Comparison of ENCODE assay signal across 8 cellular contexts in the genomic region with DNA sequence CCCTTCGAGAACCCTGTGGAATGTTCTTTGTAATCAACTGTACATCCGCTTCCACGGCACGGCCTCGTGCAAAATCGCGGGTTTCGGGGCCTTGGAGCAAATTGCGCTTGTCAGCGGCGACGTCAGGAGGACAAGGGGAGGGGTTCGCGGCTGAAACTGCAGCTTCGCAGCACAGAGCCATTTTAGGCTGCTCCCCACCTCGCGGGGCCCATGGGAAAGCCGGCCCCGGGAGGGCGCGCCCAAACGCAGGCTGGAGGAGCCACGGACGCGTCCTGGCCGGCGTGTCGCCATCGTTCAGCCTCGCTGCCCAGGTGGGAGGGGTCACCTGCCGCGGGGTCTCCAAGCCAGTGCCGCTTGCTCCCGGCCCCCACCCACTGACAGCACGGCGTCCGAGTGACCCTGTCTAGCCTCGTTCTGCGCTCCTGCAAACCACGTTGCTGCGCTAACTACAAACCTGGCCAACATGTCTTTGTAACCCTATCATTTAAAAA. TPM values are rescaled to one million over a fixed set of nuclear protein-coding genes. Genes with fewer than 3 reads are reported as not detected.
DNase-seq lines count a peak whose midpoint lies in the region; ATAC-seq and TF ChIP-seq lines count a peak whose summit lies in the region.

No MANE protein-coding gene starts in this region.

- H2AK5ac ChIP-seq in neuronal stem cell (ENCODE audit: low read depth, low read length): peak overlapping the region; percentile 96

- H3F3A ChIP-seq in DOHH2 (ENCODE audit: control insufficient read depth, insufficient read depth): peaks cover 5% of the 10 kb centered on the region; the same call in 1 of the 2 replicates

- no CpG with 5 or more reads among the region's 41 CpGs for WGBS in neuronal stem cell (ENCODE audit: extremely low coverage in 2 of 2, insufficient read length in 2 of 2, insufficient replicate concordance in 1 of 2), 2 donors

- peak overlapping the region; percentile 89 for H3K4ac ChIP-seq in neuronal stem cell (ENCODE audit: low read length)

- H2AFZ ChIP-seq in neuronal stem cell (ENCODE audit: low read length): peak overlapping the region; percentile 96

- peak overlapping the region; percentile 84 for H3K9ac ChIP-seq in neuronal stem cell (ENCODE audit: low read depth, low read length, poor library complexity)

- H3K27me3 ChIP-seq in DOHH2 (ENCODE audit: control insufficient read depth, low read length) (peaks cover 26% of the 10 kb centered on the region), foreskin keratinocyte (peaks cover 49% of the 10 kb centered on the region), neuronal stem cell (ENCODE audit: control insufficient read depth in 3 of 3, insufficient read depth in 3 of 3, low read depth in 1 of 3, low read length in 3 of 3) (peaks cover 19 to 56% (median 46%) of the 10 kb centered on the region in 3 experiments)

- no peak overlapping the region for H4K91ac ChIP-seq in neuronal stem cell (ENCODE audit: low read depth, low read length, poor library complexity)

- H3K4me3 Mint-ChIP-seq in activated T-cell treated with anti-CD3 and anti-CD28 coated beads, Interleukin-2, amount 50 U/mL, for 72 hours: peak overlapping the region; percentile 97 to 100

- ATAC-seq in HG03103 (IDR thresholded peaks at IDR 0.05; ENCODE audit: low read depth, unreplicated experiment): peak; percentile 17
- ATAC-seq in activated T-cell treated with anti-CD3 and anti-CD28 coated beads, Interleukin-2, amount 50 U/mL, for 72 hours (replicated peaks in 1 of 2): peak in 1 of 2 donors; percentile 3
- ATAC-seq in foreskin keratinocyte: peak; percentile 4
- ATAC-seq in HG03520 (IDR thresholded peaks at IDR 0.05; ENCODE audit: unreplicated experiment): no peak

- H3K4me2 ChIP-seq in DOHH2 (ENCODE audit: low read length) (peak overlapping the region; percentile 100), neuronal stem cell (ENCODE audit: insufficient read depth, low read length, poor library complexity, severe bottlenecking) (peak overlapping the region; percentile 99)

- peaks cover 54% of the 10 kb centered on the region for H3K4me1 Mint-ChIP-seq in activated T-cell treated with anti-CD3 and anti-CD28 coated beads, Interleukin-2, amount 50 U/mL, for 72 hours (ENCODE audit: low read depth)

- H4K20me1 ChIP-seq in DOHH2 (ENCODE audit: control insufficient read depth, insufficient read depth, low read depth, low read length): 0 out of 2 replicates have a peak, but pooled peaks cover 4% of the 10 kb centered on the region

- peak overlapping the region; percentile 97 for H3K18ac ChIP-seq in neuronal stem cell (ENCODE audit: low read length)

- H3K9me2 ChIP-seq in DOHH2 (replicated peaks; ENCODE audit: control insufficient read depth, low read length): no peaks in the 10 kb centered on the region

- DNase-seq in activated T-cell treated with anti-CD3 and anti-CD28 coated beads, Interleukin-2, amount 50 U/mL, for 72 hours: peak; percentile 38 to 40
- DNase-seq in foreskin keratinocyte: peak in 1 of 2 donors; percentile 52
- no peak for DNase-seq in neuronal stem cell (ENCODE audit: low spot score)
- DNase-seq in foreskin melanocyte: no peak
- DNase-seq in NCI-H2171 (lab: John Stamatoyannopoulos, UW): no peak

- peak overlapping the region; percentile 98 for H3K14ac ChIP-seq in neuronal stem cell (ENCODE audit: low read length)

- peaks cover 5% of the 10 kb centered on the region for H3K79me1 ChIP-seq in neuronal stem cell (ENCODE audit: low read depth, low read length)

- H2BK12ac ChIP-seq in neuronal stem cell (ENCODE audit: low read length): peak overlapping the region; percentile 41

- H3K4me3 ChIP-seq in DOHH2 (ENCODE audit: low read length) (peak overlapping the region; percentile 93), neuronal stem cell (ENCODE audit: low read length in 2 of 2) (peak overlapping the region; percentile 56 to 84)

- TF ChIP-seq CTCF in DOHH2 (IDR thresholded peaks at IDR 0.05; ENCODE audit: low read depth, low read length, poor library complexity, severe bottlenecking): no peak
- no peak for TF ChIP-seq CTCF in foreskin keratinocyte (conservative IDR thresholded peaks at IDR 0.05)

- H2BK120ac ChIP-seq in neuronal stem cell (ENCODE audit: low read depth, low read length): no peak overlapping the region

- peaks cover 8% of the 10 kb centered on the region for H3K27me3 Mint-ChIP-seq in activated T-cell treated with anti-CD3 and anti-CD28 coated beads, Interleukin-2, amount 50 U/mL, for 72 hours (ENCODE audit: low read depth)

- H3K27ac Mint-ChIP-seq in activated T-cell treated with anti-CD3 and anti-CD28 coated beads, Interleukin-2, amount 50 U/mL, for 72 hours: no peak overlapping the region

- H3K9me3 Mint-ChIP-seq in activated T-cell treated with anti-CD3 and anti-CD28 coated beads, Interleukin-2, amount 50 U/mL, for 72 hours: no peaks in the 10 kb centered on the region

- no peak overlapping the region for H3K27ac ChIP-seq in DOHH2 (ENCODE audit: low read depth, low read length)
- no peak overlapping the region for H3K27ac ChIP-seq in foreskin keratinocyte
- H3K27ac ChIP-seq in neuronal stem cell (replicated peaks; ENCODE audit: low read length): no peak overlapping the region

- peak overlapping the region; percentile 59 for H2BK5ac ChIP-seq in neuronal stem cell (ENCODE audit: low read length)

- peaks cover 75% of the 10 kb centered on the region for H3K79me2 ChIP-seq in DOHH2 (ENCODE audit: control insufficient read depth, low read length)

- no peaks in the 10 kb centered on the region for H3K36me3 ChIP-seq in DOHH2 (ENCODE audit: control insufficient read depth, low read length)
- H3K36me3 ChIP-seq in neuronal stem cell (replicated peaks in 1 of 2; ENCODE audit: control insufficient read depth in 2 of 2, insufficient read depth in 2 of 2, low read length in 2 of 2): no peaks in the 10 kb centered on the region

- H3K36me3 Mint-ChIP-seq in activated T-cell treated with anti-CD3 and anti-CD28 coated beads, Interleukin-2, amount 50 U/mL, for 72 hours (ENCODE audit: insufficient read depth in 2 of 2): peaks cover 4 to 5% of the 10 kb centered on the region in 2 donors

- no peak overlapping the region for H4K8ac ChIP-seq in neuronal stem cell (ENCODE audit: low read depth, low read length)

- H3K23ac ChIP-seq in neuronal stem cell (ENCODE audit: low read depth, low read length, poor library complexity): peak overlapping the region; percentile 75

- no peaks in the 10 kb centered on the region for H3K9me3 ChIP-seq in DOHH2 (ENCODE audit: control insufficient read depth, insufficient read depth, low read length)
- H3K9me3 ChIP-seq in neuronal stem cell (replicated peaks in 1 of 2; ENCODE audit: control insufficient read depth in 2 of 2, insufficient read depth in 1 of 2, low read depth in 1 of 2, low read length in 2 of 2): peaks cover 0 to 8% of the 10 kb centered on the region in 2 donors

- H3K4me1 ChIP-seq in DOHH2 (ENCODE audit: control insufficient read depth, low read length) (peaks cover 30% of the 10 kb centered on the region), foreskin keratinocyte (no peaks in the 10 kb centered on the region), neuronal stem cell (ENCODE audit: control insufficient read depth in 2 of 2, insufficient read depth in 1 of 2, low read depth in 1 of 2, low read length in 2 of 2) (peaks cover 9 to 25% of the 10 kb centered on the region in 2 donors)

- peak overlapping the region; percentile 72 for H2BK15ac ChIP-seq in neuronal stem cell (ENCODE audit: low read length)

RNA-seq across cellular contexts. Expression of gene SFMBT2, which starts 2.8 kb away (rescaled TPM):
- 10 to 100 TPM; 28.2 to 42.1 TPM for total RNA-seq in activated T-cell treated with anti-CD3 and anti-CD28 coated beads, Interleukin-2, amount 50 U/mL, for 72 hours
- total RNA-seq in foreskin keratinocyte: 1.2 and 1.4 TPM in 2 replicates
- polyA plus RNA-seq in foreskin keratinocyte: 0.20 and 0.27 TPM in 2 replicates
- 1.8 TPM for polyA plus RNA-seq in neuronal stem cell (2013, experiment 1 of 2)
- polyA plus RNA-seq in neuronal stem cell (2013, experiment 2 of 2): 1.7 TPM

Comparison
In these comparisons a context has a peak if more than half of its experiments do, and no peak if none do; other contexts are left out.
1. DNase-seq: peak in activated T-cell treated with anti-CD3 and anti-CD28 coated beads, Interleukin-2, amount 50 U/mL, for 72 hours (2 of 2); none in neuronal stem cell (single experiment), foreskin melanocyte (single experiment) and NCI-H2171 (single experiment).
2. RNA of gene SFMBT2, which starts 2.8 kb away (total RNA-seq): 28.2 to 42.1 TPM in activated T-cell treated with anti-CD3 and anti-CD28 coated beads, Interleukin-2, amount 50 U/mL, for 72 hours; 1.2 to 1.4 TPM in foreskin keratinocyte; every median in the first group is over 10 times any median in the second.